Comparison of ENCODE assay signal across 8 cellular contexts in the genomic region with DNA sequence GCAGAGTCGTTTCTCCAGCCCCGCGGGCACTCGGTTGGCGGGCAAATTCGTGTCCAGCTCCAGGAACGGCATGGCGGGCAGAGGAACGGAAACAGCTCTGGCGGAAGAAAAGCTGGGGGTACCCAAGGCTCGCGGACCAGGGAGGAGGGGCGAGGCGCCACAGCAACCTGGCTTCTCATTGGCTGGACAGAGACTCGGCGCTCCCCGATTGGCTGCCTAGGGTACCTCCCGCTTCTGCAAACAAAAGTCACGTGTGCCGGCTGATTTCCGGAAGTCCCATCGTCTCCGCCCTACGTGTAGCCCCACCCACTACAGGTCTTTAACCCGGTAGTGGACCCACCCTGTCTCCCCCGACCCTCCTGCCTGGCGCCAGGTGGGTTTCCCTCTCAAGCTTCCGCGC. TPM values are rescaled to one million over a fixed set of nuclear protein-coding genes. Genes with fewer than 3 reads are reported as not detected.
DNase-seq lines count a peak whose midpoint lies in the region; ATAC-seq, FAIRE-seq and TF ChIP-seq lines count a peak whose summit lies in the region.
"Not testable (repeated sequence)": the region's sequence is repeated elsewhere in the genome, so short reads cannot be mapped to it uniquely, and the experiment has no call there.

A gene (minus strand): TSS at position 99 of the 400 bp plus-strand sequence. CDS start 27 bp downstream, at position 72.

- H3K4me3 ChIP-seq in lung: not testable (repeated sequence)

- H3K9me3 Mint-ChIP-seq in activated T-cell treated with anti-CD3 and anti-CD28 coated beads, Interleukin-2, amount 50 U/mL, for 4 hours; stimulated activated memory B cell treated with anti-CD40 and anti-IgM and Interleukin-4, amounts not matched to agents 10 μg/mL and 1 μg/mL and 100 μg/mL, for 72 hours: not testable (repeated sequence)

- H3K4me1 ChIP-seq in lung (ENCODE audit: control insufficient read depth in 2 of 2, insufficient read depth in 2 of 2, low read length in 2 of 2): not testable (repeated sequence)

- H3K27ac Mint-ChIP-seq in stimulated activated memory B cell treated with anti-CD40 and anti-IgM and Interleukin-4, amounts not matched to agents 10 μg/mL and 1 μg/mL and 100 μg/mL, for 72 hours: not testable (repeated sequence)

- no CpG with 5 or more reads among the region's 29 CpGs for WGBS in lung, 2 donors

- peaks cover 16% of the 10 kb centered on the region for H3K36me3 Mint-ChIP-seq in activated T-cell treated with anti-CD3 and anti-CD28 coated beads, Interleukin-2, amount 50 U/mL, for 4 hours (ENCODE audit: insufficient read depth)
- peaks cover 25% of the 10 kb centered on the region for H3K36me3 Mint-ChIP-seq in stimulated activated memory B cell treated with anti-CD40 and anti-IgM and Interleukin-4, amounts not matched to agents 10 μg/mL and 1 μg/mL and 100 μg/mL, for 72 hours

- H3K36me3 ChIP-seq in lung (ENCODE audit: control insufficient read depth in 2 of 2, insufficient read depth in 2 of 2, low read length in 2 of 2): peaks cover 6 to 17% of the 10 kb centered on the region in 2 donors

- H3K4me1 Mint-ChIP-seq in activated T-cell treated with anti-CD3 and anti-CD28 coated beads, Interleukin-2, amount 50 U/mL, for 4 hours (ENCODE audit: low read depth): peaks cover 20% of the 10 kb centered on the region
- peaks cover 23% of the 10 kb centered on the region for H3K4me1 Mint-ChIP-seq in stimulated activated memory B cell treated with anti-CD40 and anti-IgM and Interleukin-4, amounts not matched to agents 10 μg/mL and 1 μg/mL and 100 μg/mL, for 72 hours

- not testable (repeated sequence) for H3K4me3 Mint-ChIP-seq in activated T-cell treated with anti-CD3 and anti-CD28 coated beads, Interleukin-2, amount 50 U/mL, for 4 hours; stimulated activated memory B cell treated with anti-CD40 and anti-IgM and Interleukin-4, amounts not matched to agents 10 μg/mL and 1 μg/mL and 100 μg/mL, for 72 hours

- ATAC-seq in GM19468 (IDR thresholded peaks at IDR 0.05; ENCODE audit: extremely low read depth, unreplicated experiment) (peak; percentile 76), HG02885 (IDR thresholded peaks at IDR 0.05; ENCODE audit: poor library complexity, unreplicated experiment) (peak; percentile 96), esophagus mucosa (peak; percentile 92), lung (ENCODE audit: insufficient read depth, low FRiP score) (peak; percentile 97)
- peak; percentile 96 to 97 for ATAC-seq in activated T-cell treated with anti-CD3 and anti-CD28 coated beads, Interleukin-2, amount 50 U/mL, for 4 hours
- ATAC-seq in stimulated activated memory B cell treated with anti-CD40 and anti-IgM and Interleukin-4, amounts not matched to agents 10 μg/mL and 1 μg/mL and 100 μg/mL, for 72 hours: peak; percentile 98

- peak; percentile 81 for FAIRE-seq in HTR-8/SVneo (lab: Jason Lieb, UNC)

- TF ChIP-seq CTCF in lung (IDR thresholded peaks at IDR 0.05; ENCODE audit: control extremely low read depth, extremely low read depth): not testable (repeated sequence)

- H3K27me3 ChIP-seq in lung (ENCODE audit: control insufficient read depth, insufficient read depth): not testable (repeated sequence)

- not testable (repeated sequence) for H3K27me3 Mint-ChIP-seq in activated T-cell treated with anti-CD3 and anti-CD28 coated beads, Interleukin-2, amount 50 U/mL, for 4 hours (ENCODE audit: low read depth); stimulated activated memory B cell treated with anti-CD40 and anti-IgM and Interleukin-4, amounts not matched to agents 10 μg/mL and 1 μg/mL and 100 μg/mL, for 72 hours

- in situ Hi-C loops in Caki2 (cut with HindIII; ENCODE audit: low pct_unique_long_range_greater_than_20kb, low sequenced_read_pairs): not testable (repeated sequence)

- peak within 1 kb of the TSS in 1 of 2 donors; percentile 40 for H3K27ac ChIP-seq in lung (ENCODE audit: low read depth in 1 of 2, low read length in 1 of 2)

- not testable (repeated sequence) for H3K9me3 ChIP-seq in lung (ENCODE audit: control insufficient read depth in 2 of 2, insufficient read depth in 1 of 2, low read length in 1 of 2)

- not testable (repeated sequence) for DNase-seq in Caki2 (ENCODE audit: low read depth); HTR-8/SVneo (ENCODE audit: insufficient read length, low spot score); activated T-cell treated with anti-CD3 and anti-CD28 coated beads, Interleukin-2, amount 50 U/mL, for 4 hours; lung (ENCODE audit: low spot score)

RNA-seq across cellular contexts. Expression of the gene that starts here (rescaled TPM):
- 213 and 296 TPM in 2 replicates for total RNA-seq in Caki2 (2014; rRNA removed; shearing (Covaris generic); ENCODE audit: low replicate concordance)
- 100 to 1,000 TPM in 1 of 3 donors, 10 to 100 TPM in 2; 74.2 to 107 (median 85.1) TPM for total RNA-seq in activated T-cell treated with anti-CD3 and anti-CD28 coated beads, Interleukin-2, amount 50 U/mL, for 4 hours
- total RNA-seq in esophagus mucosa (165 TPM), lung (100 to 1,000 TPM; 111 to 130 TPM)
- polyA plus RNA-seq in lung: 100 to 1,000 TPM; 221 to 268 TPM
